Comparison of ENCODE assay signal across 33 cellular contexts in the genomic region with DNA sequence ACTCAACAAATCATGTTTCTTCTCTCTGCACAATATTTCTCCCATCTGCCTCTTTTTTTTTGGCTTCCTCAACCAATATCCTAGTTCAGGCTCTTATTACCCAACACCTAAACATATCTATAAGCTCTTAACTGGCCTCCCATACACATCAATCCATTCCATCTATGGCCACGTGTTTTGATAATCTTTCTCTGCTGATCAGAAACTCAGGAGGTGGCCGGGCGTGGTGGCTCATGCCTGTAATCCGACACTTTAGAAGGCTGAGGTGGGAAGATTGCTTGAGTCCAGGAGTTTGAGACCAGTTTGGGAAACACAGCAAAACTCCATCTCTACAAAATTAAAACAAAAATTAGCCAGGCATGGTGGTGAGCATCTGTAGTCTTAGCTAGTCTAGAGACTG.
"Had no signal": no experiment of that assay in that cellular context is flagged by ENCODE, and none has a peak within 500 bp of the region (broad histone marks: within the 10 kb centered on the region; RNA-seq: fewer than 3 reads in every experiment).

No MANE protein-coding gene starts in this region.

- H3K9me3 ChIP-seq: body of pancreas, esophagus squamous epithelium had no signal

- FAIRE-seq: colon, endometrium had no signal

- ATAC-seq: activated CD4-positive, alpha-beta T cell treated with anti-CD3 and anti-CD28 coated beads for 36 hours; activated CD8-positive, alpha-beta memory T cell treated with anti-CD3 and anti-CD28 coated beads, Interleukin-2, amount 10 ng/mL, durations not matched to agents 7 days and 5 days; activated CD8-positive, alpha-beta T cell treated with anti-CD3 and anti-CD28 coated beads, Interleukin-2, amount 10 ng/mL, durations not matched to agents 7 days and 5 days; body of pancreas; effector memory CD8-positive, alpha-beta T cell; gastroesophageal sphincter; heart right ventricle; T-cell had no signal

- H3K27me3 ChIP-seq: body of pancreas, heart right ventricle had no signal

- DNase-seq: activated CD4-positive, alpha-beta memory T cell treated with anti-CD3 and anti-CD28 coated beads for 36 hours; activated CD4-positive, alpha-beta T cell treated with anti-CD3 and anti-CD28 coated beads for 36 hours; activated CD4-positive, alpha-beta T cell treated with anti-CD3 and anti-CD28 coated beads, Interleukin-2, amount 10 ng/mL, durations not matched to agents 24 days and 14 days; activated CD4-positive, CD25-positive, alpha-beta regulatory T cell; activated CD4-positive, CD25-positive, alpha-beta regulatory T cell treated with anti-CD3 and anti-CD28 coated beads, Interleukin-2, amount 50 U/mL, for 72 hours; activated CD8-positive, alpha-beta memory T cell treated with anti-CD3 and anti-CD28 coated beads, Interleukin-2, amount 10 ng/mL, durations not matched to agents 7 days and 5 days; activated CD8-positive, alpha-beta memory T cell treated with anti-CD3 and anti-CD28 coated beads, Interleukin-2, amount 50 U/mL, for 4 hours; activated CD8-positive, alpha-beta T cell treated with anti-CD3 and anti-CD28 coated beads, Interleukin-2, amount 10 ng/mL, durations not matched to agents 7 days and 5 days; activated effector memory CD4-positive, alpha-beta T cell treated with anti-CD3 and anti-CD28 coated beads, Interleukin-2, amount 50 U/mL, for 16 hours; activated naive CD4-positive, alpha-beta T cell treated with anti-CD3 and anti-CD28 coated beads, Interleukin-2, amount 50 U/mL, for 16 hours; activated T-cell treated with anti-CD3 and anti-CD28 coated beads, Interleukin-2, amount 50 U/mL, for 1 hour; activated T-cell treated with anti-CD3 and anti-CD28 coated beads, Interleukin-2, amount 50 U/mL, for 48 hours; amniotic stem cell; anterior cingulate cortex; body of pancreas; caudate nucleus; cortex of kidney; dermis blood vessel endothelial cell; effector CD4-positive, alpha-beta T cell; effector memory CD8-positive, alpha-beta T cell; esophagus squamous epithelium; foreskin melanocyte; heart right ventricle; T-cell; T-helper 9 cell; WERI-Rb-1 had no signal

- H3K36me3 ChIP-seq: esophagus squamous epithelium, gastroesophageal sphincter, heart right ventricle, WERI-Rb-1 had no signal

- H3K27ac Mint-ChIP-seq: activated CD4-positive, alpha-beta memory T cell treated with anti-CD3 and anti-CD28 coated beads for 36 hours; activated CD4-positive, alpha-beta T cell treated with anti-CD3 and anti-CD28 coated beads for 36 hours; activated CD4-positive, alpha-beta T cell treated with anti-CD3 and anti-CD28 coated beads, Interleukin-2, amount 10 ng/mL, durations not matched to agents 24 days and 14 days; activated CD8-positive, alpha-beta memory T cell treated with anti-CD3 and anti-CD28 coated beads, Interleukin-2, amount 10 ng/mL, durations not matched to agents 7 days and 5 days; activated CD8-positive, alpha-beta T cell treated with anti-CD3 and anti-CD28 coated beads, Interleukin-2, amount 10 ng/mL, durations not matched to agents 7 days and 5 days; activated naive CD8-positive, alpha-beta T cell; activated T-helper 1 cell treated with anti-CD3 and anti-CD28 coated beads, Interleukin-12 subunit alpha, Interleukin-12 subunit beta, Interleukin-2, Interleukin-4 antibody, amounts not matched to agents 30 ng/mL and 10 ng/mL and 1 ng/mL, durations not matched to agents 14 hours and 24 hours and 36 hours; activated T-helper 2 cell treated with anti-CD3 and anti-CD28 coated beads, Interferon-gamma antibody, Interleukin-2, Interleukin-4, amounts not matched to agents 10 μg/mL and 5 μg/mL and 100 μg/mL, durations not matched to agents 14 hours and 24 hours and 36 hours; effector memory CD8-positive, alpha-beta T cell; T-cell; T-helper 1 cell treated with Interleukin-12 subunit alpha and Interleukin-12 subunit beta and Interleukin-4 antibody, amounts not matched to agents 30 μg/mL and 1 μg/mL, for 36 hours had no signal

- H3K4me3 Mint-ChIP-seq: activated CD4-positive, alpha-beta memory T cell treated with anti-CD3 and anti-CD28 coated beads for 36 hours; activated CD4-positive, alpha-beta T cell treated with anti-CD3 and anti-CD28 coated beads for 36 hours; activated CD4-positive, alpha-beta T cell treated with anti-CD3 and anti-CD28 coated beads, Interleukin-2, amount 10 ng/mL, durations not matched to agents 24 days and 14 days; activated CD8-positive, alpha-beta memory T cell treated with anti-CD3 and anti-CD28 coated beads, Interleukin-2, amount 10 ng/mL, durations not matched to agents 7 days and 5 days; activated CD8-positive, alpha-beta T cell treated with anti-CD3 and anti-CD28 coated beads, Interleukin-2, amount 10 ng/mL, durations not matched to agents 7 days and 5 days; activated naive CD8-positive, alpha-beta T cell; activated T-helper 1 cell treated with anti-CD3 and anti-CD28 coated beads, Interleukin-12 subunit alpha, Interleukin-12 subunit beta, Interleukin-2, Interleukin-4 antibody, amounts not matched to agents 30 ng/mL and 10 ng/mL and 1 ng/mL, durations not matched to agents 14 hours and 24 hours and 36 hours; effector memory CD8-positive, alpha-beta T cell; T-cell; T-helper 1 cell treated with Interleukin-12 subunit alpha and Interleukin-12 subunit beta and Interleukin-4 antibody, amounts not matched to agents 30 μg/mL and 1 μg/mL, for 36 hours had no signal

- H3K36me3 Mint-ChIP-seq: activated CD8-positive, alpha-beta memory T cell treated with anti-CD3 and anti-CD28 coated beads, Interleukin-2, amount 10 ng/mL, durations not matched to agents 7 days and 5 days; T-cell had no signal

- H3K27me3 Mint-ChIP-seq: activated naive CD8-positive, alpha-beta T cell had no signal

- H3K27ac ChIP-seq: body of pancreas, esophagus squamous epithelium, gastroesophageal sphincter, heart right ventricle, WERI-Rb-1 had no signal

- H3K4me3 ChIP-seq: body of pancreas, esophagus squamous epithelium, gastroesophageal sphincter, heart right ventricle had no signal

- H3K9me3 Mint-ChIP-seq: activated CD4-positive, alpha-beta T cell treated with anti-CD3 and anti-CD28 coated beads, Interleukin-2, amount 10 ng/mL, durations not matched to agents 24 days and 14 days; activated T-helper 2 cell treated with anti-CD3 and anti-CD28 coated beads, Interferon-gamma antibody, Interleukin-2, Interleukin-4, amounts not matched to agents 10 μg/mL and 5 μg/mL and 100 μg/mL, durations not matched to agents 14 hours and 24 hours and 36 hours had no signal

- H3K4me1 Mint-ChIP-seq: activated CD4-positive, alpha-beta T cell treated with anti-CD3 and anti-CD28 coated beads for 36 hours; activated CD4-positive, alpha-beta T cell treated with anti-CD3 and anti-CD28 coated beads, Interleukin-2, amount 10 ng/mL, durations not matched to agents 24 days and 14 days; activated CD8-positive, alpha-beta memory T cell treated with anti-CD3 and anti-CD28 coated beads, Interleukin-2, amount 10 ng/mL, durations not matched to agents 7 days and 5 days; T-cell had no signal
